ENCODE assay signal across 27 cellular contexts in the genomic region with DNA sequence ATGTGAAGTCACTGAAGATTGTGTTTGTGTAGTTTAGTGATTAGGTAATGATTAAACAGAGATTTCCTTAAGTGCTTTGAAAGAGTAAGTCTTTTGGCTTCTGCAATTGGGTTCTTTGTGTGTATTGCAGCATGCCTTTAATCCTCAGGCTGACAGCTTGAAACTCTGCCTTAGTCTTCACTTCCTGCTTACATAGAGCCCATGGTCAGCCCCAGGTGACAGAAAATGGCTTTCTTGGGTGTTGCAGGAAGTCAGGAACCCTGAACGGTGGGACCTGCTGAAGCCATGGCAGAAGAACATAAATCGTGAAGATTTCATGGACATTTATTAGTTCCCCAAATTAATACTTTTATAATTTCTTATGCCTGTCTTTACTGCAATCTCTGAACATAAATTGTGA.
"Had no signal": no experiment of that assay in that cellular context is flagged by ENCODE, and none has a peak within 500 bp of the region (broad histone marks: within the 10 kb centered on the region; RNA-seq: fewer than 3 reads in every experiment).

No MANE protein-coding gene starts in this region.

- H3K4me3 Mint-ChIP-seq: IgD-negative memory B cell, T-cell had no signal

- H3K4me1 Mint-ChIP-seq: T-cell had no signal

- H3K36me3 Mint-ChIP-seq: T-cell had no signal

- H3K4me3 ChIP-seq: K562, PC-9, Peyer's patch, SJSA1, SK-N-MC had no signal

- H3K27ac ChIP-seq: HL-60, KMS-11, PC-9, Peyer's patch, SJSA1, SK-N-MC had no signal

- H3K9me3 ChIP-seq: Peyer's patch, SJSA1 had no signal

- H3K27ac Mint-ChIP-seq: IgD-negative memory B cell, T-cell had no signal

- H3K4me1 ChIP-seq: Peyer's patch, SJSA1 had no signal

- H3K36me3 ChIP-seq: Peyer's patch, SJSA1 had no signal

- ATAC-seq: K562, T-cell had no signal

- DNase-seq: Kasumi-1, MM.1S, NCI-H1092 treated with DMSO at 0.1 percent for 48 hours, NCI-H1436, NCI-H187, NCI-H2029, NCI-H2081 treated with DMSO at 0.1 percent for 48 hours, NCI-H2171, NCI-H226, NCI-H446, NCI-H510A, NCI-H524 treated with DMSO at 0.1 percent for 48 hours, NCI-H69, NCI-H774, OCI-M1, PC-9, Peyer's patch, Right ventricle myocardium superior, SIG-M5, SW 1271, T-cell had no signal

- H3K9ac ChIP-seq: KMS-11 had no signal

- H3K27me3 Mint-ChIP-seq: IgD-negative memory B cell had no signal

- H3K27me3 ChIP-seq: Peyer's patch, SJSA1 had no signal
